24 cellular contexts compared by ENCODE assay signal in the genomic region with DNA sequence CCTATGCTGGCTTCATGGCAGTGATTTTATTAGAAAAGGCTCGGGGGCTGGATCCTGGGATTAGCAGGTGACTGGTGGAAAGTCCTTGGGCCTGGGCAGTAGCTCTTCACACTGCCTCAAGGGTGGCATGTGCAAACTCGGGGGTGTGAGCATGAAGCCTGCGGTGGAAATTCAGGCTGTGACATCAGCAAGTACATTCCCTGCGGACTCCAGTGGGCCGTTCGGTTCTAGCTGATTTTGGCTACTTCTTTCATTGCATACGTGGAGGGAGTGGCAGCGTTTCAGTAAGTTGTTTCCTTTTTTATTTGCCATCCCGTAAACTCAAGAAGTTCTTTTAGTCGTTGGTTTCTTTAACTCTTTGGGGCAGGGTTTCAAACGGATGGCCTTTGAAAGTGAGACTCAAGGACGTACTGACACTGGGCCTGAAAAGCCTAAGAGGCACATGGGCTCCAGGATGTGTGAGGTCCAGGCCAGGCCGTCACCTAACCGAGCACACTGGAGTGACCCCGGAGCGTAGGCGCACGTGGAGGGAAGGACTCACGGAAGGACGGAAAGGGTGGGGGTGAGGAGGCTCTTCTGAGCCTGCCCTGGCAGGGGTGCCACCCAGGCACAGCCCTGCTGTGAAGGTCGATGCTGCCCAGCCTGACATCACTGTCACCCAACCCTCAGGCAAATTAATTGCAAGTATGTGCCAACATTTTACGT.
"Had no signal": no experiment of that assay in that cellular context is flagged by ENCODE, and none has a peak within 500 bp of the region (broad histone marks: within the 10 kb centered on the region; RNA-seq: fewer than 3 reads in every experiment).

No MANE protein-coding gene starts in this region.

- H3K9me3 ChIP-seq: right lobe of liver, stomach, suprapubic skin, transverse colon had no signal

- H3K4me3 ChIP-seq: right lobe of liver, stomach, suprapubic skin, transverse colon had no signal

- H3K27ac ChIP-seq: parathyroid adenoma, right lobe of liver, stomach, suprapubic skin, transverse colon, WERI-Rb-1 had no signal

- FAIRE-seq: endothelial cell of umbilical vein, frontal cortex, small intestine, TTC549 had no signal

- H3K36me3 ChIP-seq: right lobe of liver, stomach, suprapubic skin, transverse colon, WERI-Rb-1 had no signal

- H3K27me3 ChIP-seq: right lobe of liver, stomach, suprapubic skin, transverse colon had no signal

- DNase-seq: activated CD4-positive, alpha-beta T cell treated with anti-CD3 and anti-CD28 coated beads, Interleukin-2, amount 50 U/mL, for 1 hour; activated CD4-positive, CD25-positive, alpha-beta regulatory T cell treated with anti-CD3 and anti-CD28 coated beads, Interleukin-2, amount 50 U/mL, for 72 hours; activated CD8-positive, alpha-beta T cell treated with anti-CD3 and anti-CD28 coated beads, Interleukin-2, amount 10 ng/mL, durations not matched to agents 7 days and 5 days; activated naive CD4-positive, alpha-beta T cell treated with anti-CD3 and anti-CD28 coated beads, Interleukin-2, amount 10 ng/mL, durations not matched to agents 7 days and 5 days; activated T-cell treated with anti-CD3 and anti-CD28 coated beads, Interleukin-2, amount 50 U/mL, for 48 hours; amygdala; effector memory CD4-positive, alpha-beta T cell; glutamatergic neuron; hippocampal formation; left ventricle myocardium superior; right lobe of liver; small intestine; stimulated activated CD4-positive, alpha-beta T cell treated with anti-CD3 and anti-CD28 coated beads, Interleukin-2, amount 100 ng/mL, for 24 hours; stomach; T-helper 1 cell; transverse colon; WERI-Rb-1 had no signal

- ATAC-seq: activated CD8-positive, alpha-beta T cell treated with anti-CD3 and anti-CD28 coated beads, Interleukin-2, amount 10 ng/mL, durations not matched to agents 7 days and 5 days; esophagus mucosa; left ventricle myocardium superior; stimulated activated memory B cell treated with anti-CD40 and anti-IgM and Interleukin-4, amounts not matched to agents 10 μg/mL and 1 μg/mL and 100 μg/mL, for 72 hours had no signal

- H3K9ac ChIP-seq: parathyroid adenoma had no signal

- H3K4me1 ChIP-seq: parathyroid adenoma, right lobe of liver, suprapubic skin, transverse colon had no signal
